ENCODE assay signal across 8 cellular contexts in genomic region chr2:216222650-216223352, GRCh38.
DNase-seq lines count a peak whose midpoint lies in the region; ATAC-seq and TF ChIP-seq lines count a peak whose summit lies in the region.

No MANE protein-coding gene starts in this region.

- H3K36me3 ChIP-seq in Panc1 (ENCODE audit: control insufficient read depth, insufficient read depth, low read length) (no peaks in the 10 kb centered on the region), kidney epithelial cell (ENCODE audit: control insufficient read depth, insufficient read depth, low read length) (no peaks in the 10 kb centered on the region)

- H3K4me3 Mint-ChIP-seq in activated CD4-positive, alpha-beta T cell treated with anti-CD3 and anti-CD28 coated beads, Interleukin-2, amount 10 ng/mL, durations not matched to agents 7 days and 5 days: no peak overlapping the region
- H3K4me3 Mint-ChIP-seq in activated naive CD4-positive, alpha-beta T cell treated with anti-CD3 and anti-CD28 coated beads, Interleukin-2, amount 10 ng/mL, durations not matched to agents 7 days and 5 days: no peak overlapping the region

- H3K27me3 ChIP-seq in Panc1 (ENCODE audit: control insufficient read depth, insufficient read depth, low read length) (no peaks in the 10 kb centered on the region), kidney epithelial cell (ENCODE audit: control insufficient read depth, insufficient read depth, low read length) (no peaks in the 10 kb centered on the region)

- CTCF ChIA-PET in Panc1 (lab: Charles Lee): interaction anchor here (1.3 kb wide), 1 partner anchor 182 kb away, joined by 4 read pairs; no protein-coding TSS in a partner anchor
- CTCF ChIA-PET in activated CD4-positive, alpha-beta T cell treated with anti-CD3 and anti-CD28 coated beads, Interleukin-2, amount 10 ng/mL, durations not matched to agents 7 days and 5 days (lab: Charles Lee): interaction anchor here (0.8 to 2.6 kb wide), 7 partner anchors 10 to 180 kb away, joined by 3 to 7 read pairs (median 3); no protein-coding TSS in a partner anchor
- CTCF ChIA-PET in activated naive CD4-positive, alpha-beta T cell treated with anti-CD3 and anti-CD28 coated beads, Interleukin-2, amount 10 ng/mL, durations not matched to agents 7 days and 5 days (lab: Charles Lee): interaction anchor here (1.1 to 3.8 kb wide), 3 partner anchors 103 to 188 kb away, joined by 3 to 32 read pairs (median 3); no protein-coding TSS in a partner anchor

- intact Hi-C loops in Panc1 (cut with micrococcal nuclease; ENCODE audit: unreplicated experiment): loop anchor here (5.0 kb wide), 1 partner anchor 180 kb away; no protein-coding TSS in a partner anchor

- POLR2A ChIA-PET in Panc1 (lab: Charles Lee): interaction anchor here (0.6 kb wide), 1 partner anchor 155 kb away, joined by 3 read pairs; no protein-coding TSS in a partner anchor
- POLR2A ChIA-PET in activated CD4-positive, alpha-beta T cell treated with anti-CD3 and anti-CD28 coated beads, Interleukin-2, amount 10 ng/mL, durations not matched to agents 7 days and 5 days (lab: Charles Lee): interaction anchor here (0.6 kb wide), 1 partner anchor 49 kb away, joined by 3 read pairs; no protein-coding TSS in a partner anchor

- peaks cover 41% of the 10 kb centered on the region for H3K4me1 Mint-ChIP-seq in activated CD4-positive, alpha-beta T cell treated with anti-CD3 and anti-CD28 coated beads, Interleukin-2, amount 10 ng/mL, durations not matched to agents 7 days and 5 days
- peaks cover 36% of the 10 kb centered on the region for H3K4me1 Mint-ChIP-seq in activated naive CD4-positive, alpha-beta T cell treated with anti-CD3 and anti-CD28 coated beads, Interleukin-2, amount 10 ng/mL, durations not matched to agents 7 days and 5 days

- BruUV-seq in Panc1 (replicated peaks; lab: Mats Ljungman, UMichigan): no TSS peak

- TF ChIP-seq CTCF in Panc1 (IDR thresholded peaks at IDR 0.05) (peak; percentile 63), kidney epithelial cell (IDR thresholded peaks at IDR 0.05; ENCODE audit: insufficient read depth, low read length, poor library complexity, severe bottlenecking) (peak; percentile 14)

- no peak overlapping the region for H3K27ac ChIP-seq in Panc1 (ENCODE audit: low read length)

- DNase-seq in stimulated activated CD4-positive, alpha-beta T cell treated with anti-CD3 and anti-CD28 coated beads, Interleukin-1b, Interleukin-23, amount 100 ng/mL, for 48 hours: peak; percentile 30
- DNase-seq in stimulated activated CD4-positive, alpha-beta T cell treated with anti-CD3 and anti-CD28 coated beads, Interleukin-2, amount 100 ng/mL, for 24 hours: no peak
- peak; percentile 33 for DNase-seq in Panc1 (ENCODE audit: low read depth, low spot score)
- no peak for DNase-seq in kidney epithelial cell (ENCODE audit: low read depth)
- DNase-seq in activated effector memory CD4-positive, alpha-beta T cell treated with Interleukin-2 at 50 U/mL for 16 hours: no peak
- no peak for DNase-seq in activated CD4-positive, alpha-beta T cell treated with anti-CD3 and anti-CD28 coated beads, Interleukin-2, amount 10 ng/mL, durations not matched to agents 7 days and 5 days
- no peak for DNase-seq in activated naive CD4-positive, alpha-beta T cell treated with anti-CD3 and anti-CD28 coated beads, Interleukin-2, amount 10 ng/mL, durations not matched to agents 7 days and 5 days

- no peaks in the 10 kb centered on the region for H3K9me3 ChIP-seq in Panc1 (ENCODE audit: control insufficient read depth, insufficient read depth, low read depth, low read length)

- H3K27ac Mint-ChIP-seq in activated CD4-positive, alpha-beta T cell treated with anti-CD3 and anti-CD28 coated beads, Interleukin-2, amount 10 ng/mL, durations not matched to agents 7 days and 5 days: no peak overlapping the region
- H3K27ac Mint-ChIP-seq in activated naive CD4-positive, alpha-beta T cell treated with anti-CD3 and anti-CD28 coated beads, Interleukin-2, amount 10 ng/mL, durations not matched to agents 7 days and 5 days: no peak overlapping the region

- H3K27me3 Mint-ChIP-seq in activated CD4-positive, alpha-beta T cell treated with anti-CD3 and anti-CD28 coated beads, Interleukin-2, amount 10 ng/mL, durations not matched to agents 7 days and 5 days: no peaks in the 10 kb centered on the region
- no peaks in the 10 kb centered on the region for H3K27me3 Mint-ChIP-seq in activated naive CD4-positive, alpha-beta T cell treated with anti-CD3 and anti-CD28 coated beads, Interleukin-2, amount 10 ng/mL, durations not matched to agents 7 days and 5 days

- in situ Hi-C loops in Panc1 (cut with HindIII; ENCODE audit: low pct_unique_long_range_greater_than_20kb, low sequenced_read_pairs): no loop called here

- H3K4me3 ChIP-seq in Panc1 (ENCODE audit: low read depth in 2 of 2, low read length in 2 of 2): no peak overlapping the region
- H3K4me3 ChIP-seq in kidney epithelial cell (ENCODE audit: low read depth, low read length): no peak overlapping the region

- 0 out of 2 replicates have a peak, but pooled peaks cover 3% of the 10 kb centered on the region for H3K4me1 ChIP-seq in Panc1 (ENCODE audit: control insufficient read depth, insufficient read depth, low read length)

- no peaks in the 10 kb centered on the region for H3K9me3 Mint-ChIP-seq in activated CD4-positive, alpha-beta T cell treated with anti-CD3 and anti-CD28 coated beads, Interleukin-2, amount 10 ng/mL, durations not matched to agents 7 days and 5 days
- H3K9me3 Mint-ChIP-seq in activated naive CD4-positive, alpha-beta T cell treated with anti-CD3 and anti-CD28 coated beads, Interleukin-2, amount 10 ng/mL, durations not matched to agents 7 days and 5 days: no peaks in the 10 kb centered on the region

- ATAC-seq in HG02678 (IDR thresholded peaks at IDR 0.05; ENCODE audit: unreplicated experiment) (peak; percentile 72), Panc1 (peak; percentile 62)

- peaks cover 10% of the 10 kb centered on the region for H3K36me3 Mint-ChIP-seq in activated CD4-positive, alpha-beta T cell treated with anti-CD3 and anti-CD28 coated beads, Interleukin-2, amount 10 ng/mL, durations not matched to agents 7 days and 5 days (ENCODE audit: low read depth)
- H3K36me3 Mint-ChIP-seq in activated naive CD4-positive, alpha-beta T cell treated with anti-CD3 and anti-CD28 coated beads, Interleukin-2, amount 10 ng/mL, durations not matched to agents 7 days and 5 days: peaks cover 22% of the 10 kb centered on the region

Comparison
In these comparisons a context has a peak if more than half of its experiments do, and no peak if none do; other contexts are left out.
1. DNase-seq: peak in stimulated activated CD4-positive, alpha-beta T cell treated with anti-CD3 and anti-CD28 coated beads, Interleukin-1b, Interleukin-23, amount 100 ng/mL, for 48 hours (single experiment) and Panc1 (single experiment); none in stimulated activated CD4-positive, alpha-beta T cell treated with anti-CD3 and anti-CD28 coated beads, Interleukin-2, amount 100 ng/mL, for 24 hours (0 of 2), kidney epithelial cell (single experiment), activated effector memory CD4-positive, alpha-beta T cell treated with Interleukin-2 at 50 U/mL for 16 hours (single experiment), activated CD4-positive, alpha-beta T cell treated with anti-CD3 and anti-CD28 coated beads, Interleukin-2, amount 10 ng/mL, durations not matched to agents 7 days and 5 days (single experiment) and activated naive CD4-positive, alpha-beta T cell treated with anti-CD3 and anti-CD28 coated beads, Interleukin-2, amount 10 ng/mL, durations not matched to agents 7 days and 5 days (single experiment).